22 cellular contexts compared by ENCODE assay signal in genomic region chr3:114484895-114485294, GRCh38.
DNase-seq lines count a peak whose midpoint lies in the region; ATAC-seq and TF ChIP-seq lines count a peak whose summit lies in the region.
"Had no signal": no experiment of that assay in that cellular context is flagged by ENCODE, and none has a peak within 500 bp of the region (broad histone marks: within the 10 kb centered on the region; RNA-seq: fewer than 3 reads in every experiment).

No MANE protein-coding gene starts in this region.

- H3K4me3 Mint-ChIP-seq in chondrocyte (ENCODE audit: unreplicated experiment): no peak overlapping the region
- H3K4me3 Mint-ChIP-seq: CD14-positive monocyte; CD4-positive, alpha-beta memory T cell; CD4-positive, CD25-positive, alpha-beta regulatory T cell; CD8-positive, alpha-beta memory T cell had no signal

- DNase-seq in chondrocyte (ENCODE audit: low spot score) (no peak), left lobe of liver (ENCODE audit: low spot score) (no peak), sciatic nerve (ENCODE audit: low spot score) (no peak), NCI-H82 treated with DMSO at 0.1 percent for 48 hours (lab: John Stamatoyannopoulos, UW; ENCODE audit: unreplicated experiment) (no peak)
- DNase-seq: 8988T; ACHN; BE2C; C1 segment of cervical spinal cord; CD4-positive, alpha-beta memory T cell; CD4-positive, CD25-positive, alpha-beta regulatory T cell; CD8-positive, alpha-beta memory T cell; COR-L47; DMS 273 treated with DMSO at 0.1 percent for 48 hours; DMS153; DMS53; DMS79; DND-41; EL; GDM1 had no signal

- H3K9me3 Mint-ChIP-seq in chondrocyte (ENCODE audit: low read depth): no peaks in the 10 kb centered on the region
- H3K9me3 Mint-ChIP-seq: CD14-positive monocyte; CD4-positive, alpha-beta memory T cell; CD4-positive, CD25-positive, alpha-beta regulatory T cell; CD8-positive, alpha-beta memory T cell had no signal

- H3K27ac Mint-ChIP-seq in chondrocyte (ENCODE audit: unreplicated experiment): peak overlapping the region; percentile 77
- H3K27ac Mint-ChIP-seq: CD14-positive monocyte; CD4-positive, alpha-beta memory T cell; CD8-positive, alpha-beta memory T cell had no signal

- peak; percentile 51 for ATAC-seq in left lobe of liver
- ATAC-seq in sciatic nerve: peak; percentile 62
- ATAC-seq in GM21723 (IDR thresholded peaks at IDR 0.05; ENCODE audit: unreplicated experiment): no peak
- ATAC-seq: GM12878 had no signal

- intact Hi-C loops in sciatic nerve (cut with DNase I): no loop called here

- peaks cover 36% of the 10 kb centered on the region for H3K4me1 Mint-ChIP-seq in chondrocyte (ENCODE audit: low read depth)

- peaks cover 2% of the 10 kb centered on the region for H3K36me3 Mint-ChIP-seq in chondrocyte (ENCODE audit: low read depth)
- H3K36me3 Mint-ChIP-seq: CD14-positive monocyte had no signal

- H3K27me3 Mint-ChIP-seq in chondrocyte (ENCODE audit: low read depth): no peaks in the 10 kb centered on the region
- H3K27me3 Mint-ChIP-seq: CD4-positive, alpha-beta memory T cell; CD4-positive, CD25-positive, alpha-beta regulatory T cell; CD8-positive, alpha-beta memory T cell had no signal

- no peak for TF ChIP-seq CTCF in chondrocyte (IDR thresholded peaks at IDR 0.05)
